Comparison of ENCODE assay signal across 1 cellular context in genomic region chr12:121611306-121611705, GRCh38.
TF ChIP-seq lines count a peak whose summit lies in the region.

No MANE protein-coding gene starts in this region.

TF ChIP-seq in IMR-90, 13 proteins besides CTCF, POLR2A, EP300 and RAD21:
- TF ChIP-seq, protein P1, sequence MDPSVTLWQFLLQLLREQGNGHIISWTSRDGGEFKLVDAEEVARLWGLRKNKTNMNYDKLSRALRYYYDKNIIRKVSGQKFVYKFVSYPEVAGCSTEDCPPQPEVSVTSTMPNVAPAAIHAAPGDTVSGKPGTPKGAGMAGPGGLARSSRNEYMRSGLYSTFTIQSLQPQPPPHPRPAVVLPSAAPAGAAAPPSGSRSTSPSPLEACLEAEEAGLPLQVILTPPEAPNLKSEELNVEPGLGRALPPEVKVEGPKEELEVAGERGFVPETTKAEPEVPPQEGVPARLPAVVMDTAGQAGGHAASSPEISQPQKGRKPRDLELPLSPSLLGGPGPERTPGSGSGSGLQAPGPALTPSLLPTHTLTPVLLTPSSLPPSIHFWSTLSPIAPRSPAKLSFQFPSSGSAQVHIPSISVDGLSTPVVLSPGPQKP (IDR thresholded peaks at IDR 0.05; ENCODE audit: borderline replicate concordance, low read depth, low read length) = no peak
- no peak for TF ChIP-seq MAFK (IDR thresholded peaks at IDR 0.05; ENCODE audit: low read depth, low read length)
- no peak for TF ChIP-seq CHD1 (IDR thresholded peaks at IDR 0.05; ENCODE audit: low read depth, low read length)
- TF ChIP-seq MXI1 (IDR thresholded peaks at IDR 0.05; ENCODE audit: borderline replicate concordance, low read depth, low read length) = no peak
- no peak for TF ChIP-seq FOS (IDR thresholded peaks at IDR 0.05; ENCODE audit: low read depth, low read length)
- TF ChIP-seq BHLHE40 (IDR thresholded peaks at IDR 0.05; ENCODE audit: low read depth, low read length) = no peak
TF ChIP-seq in IMR-90: peak in this region for 0.
